In genomic region chr10:95767884-95768556, GRCh38 we compare ENCODE assay signal across 1 cellular context.
TF ChIP-seq lines count a peak whose summit lies in the region.

No MANE protein-coding gene starts in this region.

TF ChIP-seq in GM12878, 131 proteins besides CTCF, POLR2A, EP300 and RAD21 (continued from another document and continues in another):
- TF ChIP-seq POLR2AphosphoS5 (IDR thresholded peaks at IDR 0.05; ENCODE audit: low read length), result peak; percentile 70
- TF ChIP-seq IRF3 (IDR thresholded peaks at IDR 0.05), result no peak
- TF ChIP-seq SMAD1 (IDR thresholded peaks at IDR 0.05; ENCODE audit: low read depth, partially characterized antibody), result no peak
- TF ChIP-seq ZNF384 (IDR thresholded peaks at IDR 0.05; ENCODE audit: borderline replicate concordance, low read depth, low read length), result no peak
- no peak for TF ChIP-seq YBX1 (IDR thresholded peaks at IDR 0.05)
- TF ChIP-seq RAD51 (IDR thresholded peaks at IDR 0.05), result 0 out of 2 replicates have a peak, but pooled peaks have one; percentile 35
- TF ChIP-seq SMC3 (IDR thresholded peaks at IDR 0.05; ENCODE audit: borderline replicate concordance, low read length), result no peak
- TF ChIP-seq RCOR1 (conservative IDR thresholded peaks at IDR 0.05; ENCODE audit: low read depth, low read length), result no peak
- TF ChIP-seq POLR2AphosphoS2 (IDR thresholded peaks at IDR 0.05; ENCODE audit: low read depth, low read length), result no peak
- TF ChIP-seq TBL1XR1 (IDR thresholded peaks at IDR 0.05; ENCODE audit: low read depth, low read length), result no peak
- peak; percentile 92 for TF ChIP-seq RELB (IDR thresholded peaks at IDR 0.05; ENCODE audit: low read depth)
- 0 out of 4 replicates have a peak, but pooled peaks of 1 of the 2 experiments have one; percentile 20 for TF ChIP-seq BHLHE40 (IDR thresholded peaks at IDR 0.05; ENCODE audit: borderline replicate concordance in 1 of 2, low read depth in 2 of 2, low read length in 1 of 2)
- peak; percentile 72 for TF ChIP-seq KLF5 (IDR thresholded peaks at IDR 0.05; ENCODE audit: partially characterized antibody)
- no peak for TF ChIP-seq CEBPZ (IDR thresholded peaks at IDR 0.05; ENCODE audit: low read depth, low read length)
- peak; percentile 70; the same call in 1 of the 2 replicates for TF ChIP-seq ZNF687 (IDR thresholded peaks at IDR 0.05)
- no peak for TF ChIP-seq CBFB (IDR thresholded peaks at IDR 0.05; ENCODE audit: low read depth)
- TF ChIP-seq EED (IDR thresholded peaks at IDR 0.05; ENCODE audit: low read depth), result peak; percentile 98
- peak in 1 of 2 experiments; percentile 37; a peak in 1 of 4 replicates for TF ChIP-seq ETV6 (conservative IDR thresholded peaks at IDR 0.05 in 1 of 2, IDR thresholded peaks at IDR 0.05 in 1 of 2; ENCODE audit: borderline replicate concordance in 1 of 2, low read depth in 1 of 2)
- no peak for TF ChIP-seq USF2 (IDR thresholded peaks at IDR 0.05; ENCODE audit: borderline replicate concordance, low read depth, low read length)
- TF ChIP-seq IRF5 (IDR thresholded peaks at IDR 0.05; ENCODE audit: borderline replicate concordance), result no peak
- no peak for TF ChIP-seq SMAD5 (IDR thresholded peaks at IDR 0.05; ENCODE audit: low read depth)
- TF ChIP-seq BCL3 (IDR thresholded peaks at IDR 0.05; ENCODE audit: borderline replicate concordance, insufficient read depth, low read depth, low read length, poor library complexity, severe bottlenecking), result peak; percentile 52
- TF ChIP-seq MYC (IDR thresholded peaks at IDR 0.05; ENCODE audit: insufficient read depth, insufficient read length, insufficient replicate concordance, low read length, severe bottlenecking), result no peak
- TF ChIP-seq SRF (IDR thresholded peaks at IDR 0.05; ENCODE audit: low read depth in 2 of 2, low read length in 2 of 2), result no peak
- peak; percentile 71 for TF ChIP-seq RUNX3 (IDR thresholded peaks at IDR 0.05; ENCODE audit: low read length)
- no peak for TF ChIP-seq ZNF622 (IDR thresholded peaks at IDR 0.05)
- TF ChIP-seq KAT2A (conservative IDR thresholded peaks at IDR 0.05; ENCODE audit: control insufficient read depth, low read depth, low read length), result no peak
- peak; percentile 77; the same call in 1 of the 2 replicates for TF ChIP-seq BACH1 (IDR thresholded peaks at IDR 0.05; ENCODE audit: borderline replicate concordance)
- peak; percentile 81 for TF ChIP-seq MEF2A (IDR thresholded peaks at IDR 0.05; ENCODE audit: insufficient read depth, low read depth, low read length)
- TF ChIP-seq CHD4 (IDR thresholded peaks at IDR 0.05), result 0 out of 2 replicates have a peak, but pooled peaks have one; percentile 43
- TF ChIP-seq ZBTB33 (IDR thresholded peaks at IDR 0.05), result no peak
- TF ChIP-seq ELK1 (IDR thresholded peaks at IDR 0.05; ENCODE audit: low read depth, low read length), result no peak
- TF ChIP-seq HCFC1 (IDR thresholded peaks at IDR 0.05; ENCODE audit: low read length), result no peak
- peak; percentile 92 for TF ChIP-seq NFIC (IDR thresholded peaks at IDR 0.05; ENCODE audit: low read depth, low read length)
- TF ChIP-seq ZBTB4 (CRISPR knock-in tag; IDR thresholded peaks at IDR 0.05), result no peak
- 0 out of 2 replicates have a peak, but pooled peaks have one; percentile 73 for TF ChIP-seq TCF12 (IDR thresholded peaks at IDR 0.05; ENCODE audit: low read depth, low read length)
